Comparison of ENCODE assay signal across 8 cellular contexts in the genomic region with DNA sequence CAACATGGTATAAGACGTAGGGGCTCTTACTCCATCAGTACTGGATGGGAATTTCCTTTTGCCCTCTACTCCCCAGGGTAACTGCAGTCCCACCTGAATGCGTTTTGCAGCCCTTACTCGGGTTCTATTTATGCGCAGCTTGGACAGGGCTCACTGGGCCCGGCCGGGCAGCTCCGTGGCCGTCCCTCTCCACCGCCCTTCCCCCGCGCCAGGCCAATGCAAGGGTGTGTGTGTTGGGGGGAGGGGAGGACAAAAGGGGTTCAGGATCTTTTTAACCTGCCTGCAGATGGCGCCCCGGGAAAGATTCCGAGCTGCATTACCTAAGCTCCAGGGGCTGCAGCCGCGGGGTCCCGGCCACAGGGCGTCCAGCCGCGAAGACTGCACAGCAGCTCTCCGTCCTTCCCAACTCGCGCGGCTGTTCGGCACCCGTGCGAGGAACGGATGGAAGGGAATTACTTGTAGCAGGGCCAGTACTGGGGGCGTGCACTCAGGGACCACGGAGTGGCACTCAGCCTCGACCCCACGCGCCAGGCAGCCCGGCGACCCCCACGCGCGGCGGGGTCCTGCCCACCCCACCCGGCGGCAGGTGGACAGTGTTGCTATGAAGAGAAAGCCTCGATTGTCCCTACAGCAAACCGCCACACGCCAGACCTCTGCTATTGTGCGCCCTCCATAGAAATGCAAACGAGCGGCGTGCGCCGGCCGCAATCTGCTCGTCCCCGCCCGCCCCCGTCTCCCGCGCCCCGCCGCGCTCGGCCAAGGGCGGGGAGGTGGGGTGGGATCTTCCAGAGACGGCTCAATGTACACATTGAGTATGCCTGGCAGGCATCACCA. TPM values are rescaled to one million over a fixed set of nuclear protein-coding genes. Genes with fewer than 3 reads are reported as not detected.
DNase-seq lines count a peak whose midpoint lies in the region; ATAC-seq, FAIRE-seq and TF ChIP-seq lines count a peak whose summit lies in the region.

No MANE protein-coding gene starts in this region.

- H4K20me1 ChIP-seq in BLaER1 treated with 17β-estradiol and CSF1 and Interleukin-3, amounts not matched to agents 10 nM and 100 nM = peaks cover 0 to 26% (median 13%) of the 10 kb centered on the region in 11 experiments; a peak in 11 of 22 replicates
- 0 out of 2 replicates have a peak, but pooled peaks cover 5% of the 10 kb centered on the region for H4K20me1 ChIP-seq in OCI-LY7 (ENCODE audit: insufficient read depth, low read length)

- no peak overlapping the region for H2AFZ ChIP-seq in OCI-LY7 (ENCODE audit: low read length)

- peaks cover 34 to 49% (median 45%) of the 10 kb centered on the region in 10 experiments for H3K4me1 ChIP-seq in BLaER1 treated with 17β-estradiol and CSF1 and Interleukin-3, amounts not matched to agents 10 nM and 100 nM
- peaks cover 13% of the 10 kb centered on the region for H3K4me1 ChIP-seq in OCI-LY7 (ENCODE audit: insufficient read depth, low read length, poor library complexity, severe bottlenecking)

- H3K79me2 ChIP-seq in OCI-LY7 (ENCODE audit: insufficient read depth, low read depth, low read length) = no peaks in the 10 kb centered on the region

- H3K36me3 ChIP-seq in BLaER1 treated with 17β-estradiol and CSF1 and Interleukin-3, amounts not matched to agents 10 nM and 100 nM = no peaks in the 10 kb centered on the region
- H3K36me3 ChIP-seq in OCI-LY7 (ENCODE audit: insufficient read depth, low read length) = no peaks in the 10 kb centered on the region

- peak; percentile 18 for DNase-seq in HTR-8/SVneo (ENCODE audit: insufficient read length, low spot score)
- peak; percentile 50 for DNase-seq in OCI-LY7 (ENCODE audit: low spot score)
- peak; percentile 54 for DNase-seq in activated naive CD8-positive, alpha-beta T cell treated with anti-CD3 and anti-CD28 coated beads, Interleukin-2, amount 50 U/mL, for 24 hours
- peak; percentile 78 for DNase-seq in left cardiac atrium
- DNase-seq in osteocyte (ENCODE audit: extremely low spot score, unreplicated experiment) = no peak

- no peaks in the 10 kb centered on the region for H3K9me3 Mint-ChIP-seq in activated naive CD8-positive, alpha-beta T cell treated with anti-CD3 and anti-CD28 coated beads, Interleukin-2, amount 50 U/mL, for 24 hours
- no peaks in the 10 kb centered on the region for H3K9me3 Mint-ChIP-seq in osteocyte (ENCODE audit: unreplicated experiment)

- H3K4me3 Mint-ChIP-seq in activated naive CD8-positive, alpha-beta T cell treated with anti-CD3 and anti-CD28 coated beads, Interleukin-2, amount 50 U/mL, for 24 hours = peak overlapping the region; percentile 86
- peak overlapping the region; percentile 75 for H3K4me3 Mint-ChIP-seq in osteocyte (ENCODE audit: unreplicated experiment)

- BruUV-seq in OCI-LY7 (replicated peaks; lab: Mats Ljungman, UMichigan) = no TSS peak

- peak overlapping the region in 7 of 11 experiments; percentile 39 to 82 (median 52); a peak in 12 of 22 replicates for H3K9ac ChIP-seq in BLaER1 treated with 17β-estradiol and CSF1 and Interleukin-3, amounts not matched to agents 10 nM and 100 nM

- peak; percentile 64 for TF ChIP-seq CTCF in OCI-LY7 (conservative IDR thresholded peaks at IDR 0.05; ENCODE audit: low read length)
- peak; percentile 40 for TF ChIP-seq CTCF in osteocyte (IDR thresholded peaks at IDR 0.05)

- CTCF ChIA-PET in OCI-LY7 (lab: Charles Lee; ENCODE audit: unreplicated experiment) = interaction anchor here (0.6 to 1.8 kb wide), 2 partner anchors 300 to 498 kb away, joined by 3 to 8 read pairs; no protein-coding TSS in a partner anchor

- no peaks in the 10 kb centered on the region for H3K36me3 Mint-ChIP-seq in activated naive CD8-positive, alpha-beta T cell treated with anti-CD3 and anti-CD28 coated beads, Interleukin-2, amount 50 U/mL, for 24 hours (ENCODE audit: low read depth)
- H3K36me3 Mint-ChIP-seq in osteocyte (ENCODE audit: unreplicated experiment) = no peaks in the 10 kb centered on the region

- ATAC-seq in activated naive CD8-positive, alpha-beta T cell treated with anti-CD3 and anti-CD28 coated beads, Interleukin-2, amount 50 U/mL, for 24 hours = no peak
- peak; percentile 23 to 48 for ATAC-seq in left cardiac atrium
- no peak for ATAC-seq in HG03457 (IDR thresholded peaks at IDR 0.05; ENCODE audit: unreplicated experiment)
- no peak for ATAC-seq in HG02763 (IDR thresholded peaks at IDR 0.05; ENCODE audit: unreplicated experiment)

- no peak for FAIRE-seq in HTR-8/SVneo (lab: Jason Lieb, UNC)

- H3K27ac Mint-ChIP-seq in activated naive CD8-positive, alpha-beta T cell treated with anti-CD3 and anti-CD28 coated beads, Interleukin-2, amount 50 U/mL, for 24 hours = no peak overlapping the region
- no peak overlapping the region for H3K27ac Mint-ChIP-seq in osteocyte (ENCODE audit: unreplicated experiment)

- H3K27ac ChIP-seq in BLaER1 treated with 17β-estradiol and CSF1 and Interleukin-3, amounts not matched to agents 10 nM and 100 nM = peak overlapping the region in 1 of 11 experiments; percentile 7; a peak in 1 of 22 replicates
- H3K27ac ChIP-seq in OCI-LY7 (ENCODE audit: low read depth, low read length, poor library complexity, severe bottlenecking) = no peak overlapping the region

- H3K9me2 ChIP-seq in OCI-LY7 (ENCODE audit: insufficient read depth, low read length) = no peaks in the 10 kb centered on the region

- no peaks in the 10 kb centered on the region for H3K9me3 ChIP-seq in BLaER1 treated with 17β-estradiol and CSF1 and Interleukin-3, amounts not matched to agents 10 nM and 100 nM (replicated peaks in 1 of 11)
- H3K9me3 ChIP-seq in OCI-LY7 (ENCODE audit: low read length) = no peaks in the 10 kb centered on the region

- peaks cover 24 to 49% (median 36%) of the 10 kb centered on the region in 11 experiments for H3K27me3 ChIP-seq in BLaER1 treated with 17β-estradiol and CSF1 and Interleukin-3, amounts not matched to agents 10 nM and 100 nM

- peaks cover 40% of the 10 kb centered on the region for H3K4me1 Mint-ChIP-seq in activated naive CD8-positive, alpha-beta T cell treated with anti-CD3 and anti-CD28 coated beads, Interleukin-2, amount 50 U/mL, for 24 hours
- H3K4me1 Mint-ChIP-seq in osteocyte (ENCODE audit: unreplicated experiment) = peaks cover 26% of the 10 kb centered on the region

- H3K4me3 ChIP-seq in BLaER1 treated with 17β-estradiol and CSF1 and Interleukin-3, amounts not matched to agents 10 nM and 100 nM = peak overlapping the region; percentile 64 to 78 (median 70)
- H3K4me3 ChIP-seq in OCI-LY7 (ENCODE audit: low read depth, low read length, poor library complexity, severe bottlenecking) = peak overlapping the region; percentile 31

- H3K4me2 ChIP-seq in BLaER1 treated with 17β-estradiol and CSF1 and Interleukin-3, amounts not matched to agents 10 nM and 100 nM = peak overlapping the region; percentile 97 to 100 (median 99)
- peak overlapping the region; percentile 59 for H3K4me2 ChIP-seq in OCI-LY7 (ENCODE audit: low read length)

- peaks cover 11% of the 10 kb centered on the region for H3K27me3 Mint-ChIP-seq in activated naive CD8-positive, alpha-beta T cell treated with anti-CD3 and anti-CD28 coated beads, Interleukin-2, amount 50 U/mL, for 24 hours
- peaks cover 41% of the 10 kb centered on the region for H3K27me3 Mint-ChIP-seq in osteocyte (ENCODE audit: unreplicated experiment)

- POLR2A ChIA-PET in OCI-LY7 (lab: Charles Lee) = no interaction called here

- intact Hi-C loops in OCI-LY7 (cut with micrococcal nuclease; ENCODE audit: unreplicated experiment) = loop anchor here (1.0 to 5.0 kb wide), 8 partner anchors 138 to 498 kb away; no protein-coding TSS in a partner anchor
- intact Hi-C loops in left cardiac atrium (cut with DNase I) = loop anchor here (1.0 to 10.0 kb wide), 8 partner anchors 135 to 498 kb away; no protein-coding TSS in a partner anchor

RNA-seq across cellular contexts. Expression of a gene that starts 1.0 kb away (rescaled TPM):
- total RNA-seq in OCI-LY7 (2014; rRNA removed; shearing (Covaris generic)) = not detected in 2 replicates
- total RNA-seq in OCI-LY7 (2022) (not detected in 2 replicates), left cardiac atrium (100 to 1,000 TPM; 107 to 128 TPM), osteocyte (0.71 and 1.0 TPM in 2 replicates)

Comparison
In these comparisons a context has a peak if more than half of its experiments do, and no peak if none do; other contexts are left out.
1. ATAC-seq: peak in left cardiac atrium (2 of 2); none in activated naive CD8-positive, alpha-beta T cell treated with anti-CD3 and anti-CD28 coated beads, Interleukin-2, amount 50 U/mL, for 24 hours (single experiment), HG03457 (single experiment) and HG02763 (single experiment).
2. RNA of a gene that starts 1.0 kb away (total RNA-seq): 107 to 128 TPM in left cardiac atrium; 0.71 to 1.0 TPM in osteocyte and not detected in OCI-LY7; every median in the first group is over 10 times any median in the second.